7 cellular contexts compared by ENCODE assay signal in the genomic region with DNA sequence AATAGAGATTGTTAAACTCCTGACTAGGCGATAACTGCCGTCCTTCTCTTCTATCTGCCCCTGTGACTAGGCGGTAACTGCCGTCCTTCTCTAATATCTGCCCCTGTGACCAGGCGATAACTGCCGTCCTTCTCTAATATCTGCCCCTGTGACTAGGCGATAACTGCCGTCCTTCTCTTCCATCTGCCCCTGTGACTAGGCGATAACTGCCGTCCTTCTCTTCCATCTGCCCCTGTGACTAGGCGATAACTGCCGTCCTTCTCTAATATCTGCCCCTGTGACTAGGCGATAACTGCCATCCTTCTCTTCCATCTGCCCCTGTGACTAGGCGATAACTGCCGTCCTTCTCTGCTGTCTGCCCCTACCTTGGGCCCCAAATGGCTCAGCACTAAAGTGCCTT. TPM values are rescaled to one million over a fixed set of nuclear protein-coding genes. Genes with fewer than 3 reads are reported as not detected.
DNase-seq lines count a peak whose midpoint lies in the region; ATAC-seq and TF ChIP-seq lines count a peak whose summit lies in the region.
"Not testable (repeated sequence)": the region's sequence is repeated elsewhere in the genome, so short reads cannot be mapped to it uniquely, and the experiment has no call there.

No MANE protein-coding gene starts in this region.

- not testable (repeated sequence) for H3K27ac ChIP-seq in colonic mucosa, gastrocnemius medialis

- DNase-seq in NAMALWA (ENCODE audit: low spot score) (peak; percentile 7), colonic mucosa (peak; percentile 41), left ventricle myocardium superior (peak; percentile 31), mucosa of descending colon (peak; percentile 4 to 48 (median 43)), gastrocnemius medialis (peak; percentile 2 to 12)
- DNase-seq in activated T-helper 1 cell treated with anti-CD3 and anti-CD28 coated beads, Interleukin-2, amount 50 U/mL, for 16 hours (ENCODE audit: low read depth in 1 of 2, low spot score in 1 of 2) = peak; percentile 5 to 38

- H3K36me3 ChIP-seq in colonic mucosa; mucosa of descending colon (ENCODE audit: low read depth); gastrocnemius medialis: not testable (repeated sequence)

- peak; percentile 62 for ATAC-seq in GM19328 (IDR thresholded peaks at IDR 0.05; ENCODE audit: unreplicated experiment)
- not testable (repeated sequence) for ATAC-seq in left ventricle myocardium superior, mucosa of descending colon, gastrocnemius medialis

- not testable (repeated sequence) for H3K9ac ChIP-seq in colonic mucosa (ENCODE audit: low read depth in 2 of 2, low read length in 2 of 2)

- not testable (repeated sequence) for H3K9me3 ChIP-seq in colonic mucosa, mucosa of descending colon, gastrocnemius medialis

- not testable (repeated sequence) for H3K27me3 ChIP-seq in colonic mucosa, gastrocnemius medialis

- not testable (repeated sequence) for TF ChIP-seq POLR2A in gastrocnemius medialis (IDR thresholded peaks at IDR 0.05)

- in situ Hi-C loops in gastrocnemius medialis (cut with MboI; ENCODE audit: low sequenced_read_pairs in 4 of 4) = not testable (repeated sequence)

- not testable (repeated sequence) for H3K4me1 ChIP-seq in colonic mucosa; mucosa of descending colon (ENCODE audit: low read depth); gastrocnemius medialis

- TF ChIP-seq CTCF in colonic mucosa (IDR thresholded peaks at IDR 0.05); mucosa of descending colon (IDR thresholded peaks at IDR 0.05); gastrocnemius medialis (IDR thresholded peaks at IDR 0.05 in 4 of 5, conservative IDR thresholded peaks at IDR 0.05 in 1 of 5): not testable (repeated sequence)

- H3K4me3 ChIP-seq in colonic mucosa, mucosa of descending colon, gastrocnemius medialis: not testable (repeated sequence)

- intact Hi-C loops in colonic mucosa (cut with DNase I); left ventricle myocardium superior (cut with micrococcal nuclease); mucosa of descending colon (cut with DNase I, micrococcal nuclease); gastrocnemius medialis (cut with DNase I; ENCODE audit: low total_unique reads): not testable (repeated sequence)

RNA-seq across cellular contexts. Expression of a gene that starts 59.5 kb away (rescaled TPM):
- total RNA-seq in colonic mucosa (10 to 100 TPM; 36.5 to 37.9 TPM), left ventricle myocardium superior (28.9 TPM), mucosa of descending colon (10 to 100 TPM; 32.2 to 36.1 (median 32.4) TPM), gastrocnemius medialis (10 to 100 TPM in 3 of 4 donors, 1 to 10 TPM in 1; 9.3 to 39.3 (median 22.9) TPM)
